ENCODE assay signal across 28 cellular contexts in genomic region chr15:63736287-63736686, GRCh38.
"Had no signal": no experiment of that assay in that cellular context is flagged by ENCODE, and none has a peak within 500 bp of the region (broad histone marks: within the 10 kb centered on the region; RNA-seq: fewer than 3 reads in every experiment).

No MANE protein-coding gene starts in this region.

- H3K9me3 Mint-ChIP-seq: activated CD4-positive, alpha-beta memory T cell treated with anti-CD3 and anti-CD28 coated beads for 36 hours; activated CD4-positive, alpha-beta T cell treated with anti-CD3 and anti-CD28 coated beads, Interleukin-2, amount 10 ng/mL, durations not matched to agents 24 days and 14 days; activated naive CD4-positive, alpha-beta T cell treated with anti-CD3 and anti-CD28 coated beads, Interleukin-2, amount 50 U/mL, for 72 hours; activated T-helper 17 cell treated with anti-CD3 and anti-CD28 coated beads, Interleukin-2, amount 50 U/mL, for 72 hours; neural crest cell had no signal

- H3K4me1 ChIP-seq: parathyroid adenoma, psoas muscle, suprapubic skin, tibial artery had no signal

- ATAC-seq: activated naive CD4-positive, alpha-beta T cell treated with anti-CD3 and anti-CD28 coated beads, Interleukin-2, amount 50 U/mL, for 72 hours; activated T-helper 17 cell treated with anti-CD3 and anti-CD28 coated beads, Interleukin-2, amount 50 U/mL, for 72 hours; gastrocnemius medialis; left cardiac atrium; left ventricle myocardium superior; mucosa of descending colon; psoas muscle had no signal

- H3K4me3 ChIP-seq: gastrocnemius medialis, mucosa of descending colon, psoas muscle, smooth muscle cell, suprapubic skin, tibial artery had no signal

- DNase-seq: activated CD4-positive, alpha-beta memory T cell treated with anti-CD3 and anti-CD28 coated beads for 36 hours; activated CD4-positive, alpha-beta T cell treated with anti-CD3 and anti-CD28 coated beads, Interleukin-2, amount 10 ng/mL, durations not matched to agents 24 days and 14 days; activated CD4-positive, CD25-positive, alpha-beta regulatory T cell treated with anti-CD3 and anti-CD28 coated beads, Interleukin-2, amount 50 U/mL, for 72 hours; activated CD8-positive, alpha-beta memory T cell treated with anti-CD3 and anti-CD28 coated beads, Interleukin-2, amount 50 U/mL, for 4 hours; activated naive CD4-positive, alpha-beta T cell; activated T-cell treated with anti-CD3 and anti-CD28 coated beads, Interleukin-2, amount 50 U/mL, for 1 hour; anterior cingulate cortex; effector CD8-positive, alpha-beta T cell; gastrocnemius medialis; hippocampal formation; left cardiac atrium; left ventricle myocardium superior; mucosa of descending colon; nucleus accumbens; psoas muscle; stimulated activated CD4-positive, alpha-beta T cell treated with anti-CD3 and anti-CD28 coated beads, Interleukin-1b, Interleukin-23, amount 100 ng/mL, for 48 hours; stimulated activated CD4-positive, alpha-beta T cell treated with anti-CD3 and anti-CD28 coated beads, Interleukin-4, amount 100 ng/mL, for 4 hours; stimulated activated CD8-positive, alpha-beta memory T cell treated with anti-CD3 and anti-CD28 coated beads, Interleukin-4, amount 100 ng/mL, for 48 hours; stimulated activated naive CD4-positive, alpha-beta T cell; T-helper 1 cell; tibial artery; WERI-Rb-1 had no signal

- H3K27ac Mint-ChIP-seq: activated CD4-positive, alpha-beta memory T cell treated with anti-CD3 and anti-CD28 coated beads for 36 hours; activated CD4-positive, alpha-beta T cell treated with anti-CD3 and anti-CD28 coated beads, Interleukin-2, amount 10 ng/mL, durations not matched to agents 24 days and 14 days; activated naive CD4-positive, alpha-beta T cell treated with anti-CD3 and anti-CD28 coated beads, Interleukin-2, amount 50 U/mL, for 72 hours; activated T-helper 17 cell treated with anti-CD3 and anti-CD28 coated beads, Interleukin-2, amount 50 U/mL, for 72 hours had no signal

- H3K27me3 ChIP-seq: gastrocnemius medialis, suprapubic skin, tibial artery had no signal

- H3K4me1 Mint-ChIP-seq: neural crest cell had no signal

- H3K9me3 ChIP-seq: gastrocnemius medialis, mucosa of descending colon, psoas muscle, suprapubic skin, tibial artery had no signal

- H3K27ac ChIP-seq: gastrocnemius medialis, parathyroid adenoma, psoas muscle, suprapubic skin, tibial artery, WERI-Rb-1 had no signal

- H3K4me3 Mint-ChIP-seq: activated CD4-positive, alpha-beta memory T cell treated with anti-CD3 and anti-CD28 coated beads for 36 hours; activated CD4-positive, alpha-beta T cell treated with anti-CD3 and anti-CD28 coated beads, Interleukin-2, amount 10 ng/mL, durations not matched to agents 24 days and 14 days; activated T-helper 17 cell treated with anti-CD3 and anti-CD28 coated beads, Interleukin-2, amount 50 U/mL, for 72 hours; neural crest cell had no signal

- H3K27me3 Mint-ChIP-seq: activated CD4-positive, alpha-beta memory T cell treated with anti-CD3 and anti-CD28 coated beads for 36 hours; activated CD4-positive, alpha-beta T cell treated with anti-CD3 and anti-CD28 coated beads, Interleukin-2, amount 10 ng/mL, durations not matched to agents 24 days and 14 days; activated T-helper 17 cell treated with anti-CD3 and anti-CD28 coated beads, Interleukin-2, amount 50 U/mL, for 72 hours had no signal
